In the genomic region with DNA sequence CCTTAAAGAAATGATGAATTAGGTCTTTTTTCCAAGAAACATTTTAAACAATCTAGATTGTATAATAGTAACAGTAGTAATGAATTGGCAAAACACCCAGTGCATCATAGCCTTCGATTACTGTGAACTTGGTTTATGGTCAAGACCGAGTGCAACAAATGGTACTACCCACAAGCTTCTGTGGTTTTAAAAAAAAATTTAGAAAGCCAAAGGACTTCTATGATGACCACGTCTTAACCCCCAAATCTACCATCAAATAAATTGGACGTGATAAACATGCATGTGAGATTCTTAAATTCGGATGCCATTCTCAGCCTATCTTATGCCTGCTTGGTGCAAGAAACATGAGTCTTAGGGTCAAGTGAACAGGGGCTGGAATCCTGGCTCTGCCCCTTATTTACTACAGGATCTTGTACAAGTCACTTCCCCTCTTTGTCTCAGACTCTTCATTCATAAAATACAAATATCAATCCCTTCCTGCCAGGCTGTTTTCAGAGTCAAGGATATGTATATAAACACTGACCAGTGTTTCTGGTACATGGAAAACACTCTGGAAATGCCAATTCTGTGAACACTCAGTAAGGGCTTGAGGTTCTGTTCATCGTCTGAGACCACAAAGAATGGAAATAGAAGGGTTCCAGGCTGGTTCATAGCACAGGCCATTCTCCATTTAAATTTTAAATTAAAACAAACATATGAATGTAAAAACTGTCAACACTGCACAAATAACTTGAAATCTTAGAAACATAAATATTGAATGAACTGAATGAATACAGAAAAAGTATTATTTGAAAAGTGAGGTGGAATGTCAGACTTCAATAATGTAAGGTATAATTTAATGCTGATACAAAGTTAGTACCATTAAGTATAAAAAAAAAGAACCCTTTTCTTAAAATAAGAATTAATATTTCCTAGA, we compare ENCODE assay signal across 22 cellular contexts.
DNase-seq lines count a peak whose midpoint lies in the region; ATAC-seq and TF ChIP-seq lines count a peak whose summit lies in the region.
"Had no signal": no experiment of that assay in that cellular context is flagged by ENCODE, and none has a peak within 500 bp of the region (broad histone marks: within the 10 kb centered on the region; RNA-seq: fewer than 3 reads in every experiment).

No MANE protein-coding gene starts in this region.

- H3K9me3 ChIP-seq in SK-N-SH (no peaks in the 10 kb centered on the region), mesodermal cell (ENCODE audit: control insufficient read depth, low read length) (no peaks in the 10 kb centered on the region), transverse colon (no peaks in the 10 kb centered on the region)
- H3K9me3 ChIP-seq: gastroesophageal sphincter, left lung, mucosa of descending colon, pancreas had no signal

- H3F3A ChIP-seq in SK-N-SH (replicated peaks; ENCODE audit: insufficient read depth): peaks cover 54% of the 10 kb centered on the region

- POLR2A ChIA-PET in SK-N-SH (lab: Yijun Ruan, JAX) (no interaction called here), MCF 10A (lab: Yijun Ruan, JAX) (interaction anchor here (0.7 to 3.6 kb wide), 4 partner anchors 10 to 249 kb away, joined by 3 to 37 read pairs (median 4); no protein-coding TSS in a partner anchor)

- peaks cover 5% of the 10 kb centered on the region for H3K36me3 Mint-ChIP-seq in MCF 10A (ENCODE audit: insufficient read depth, unreplicated experiment)

- H3K4me3 ChIP-seq in SK-N-SH (ENCODE audit: low read depth in 2 of 2, low read length in 1 of 2) (no peak overlapping the region), astrocyte of the spinal cord (ENCODE audit: low read depth, low read length) (no peak overlapping the region), mesodermal cell (ENCODE audit: extremely low read depth, insufficient read depth, low read length, poor library complexity, severe bottlenecking) (no peak overlapping the region), transverse colon (no peak overlapping the region)
- H3K4me3 ChIP-seq: coronary artery, gastroesophageal sphincter, left lung, mucosa of descending colon, pancreas had no signal

- no TSS peak for BruUV-seq in MCF 10A (replicated peaks; lab: Mats Ljungman, UMichigan)

- no peak for TF ChIP-seq EP300 in SK-N-SH (IDR thresholded peaks at IDR 0.05; ENCODE audit: borderline replicate concordance in 1 of 2, low read depth in 1 of 2, low read length in 1 of 2)
- TF ChIP-seq EP300 in transverse colon (IDR thresholded peaks at IDR 0.05; ENCODE audit: low read depth): no peak

- H3K9me2 ChIP-seq in SK-N-SH: no peaks in the 10 kb centered on the region

- no peaks in the 10 kb centered on the region for H3K9me3 Mint-ChIP-seq in MCF 10A (ENCODE audit: unreplicated experiment)
- H3K9me3 Mint-ChIP-seq: activated CD4-positive, alpha-beta memory T cell treated with anti-CD3 and anti-CD28 coated beads, Interleukin-2, amount 10 ng/mL, durations not matched to agents 7 days and 5 days; activated naive CD4-positive, alpha-beta T cell treated with anti-CD3 and anti-CD28 coated beads, Interleukin-2, amount 50 U/mL, for 24 hours; activated T-cell treated with anti-CD3 and anti-CD28 coated beads, Interleukin-2, amount 50 U/mL, for 24 hours had no signal

- peak overlapping the region; percentile 64; the same call in 1 of the 2 replicates for H3K4me2 ChIP-seq in SK-N-SH

- no peak overlapping the region for H3K4me3 Mint-ChIP-seq in MCF 10A (ENCODE audit: unreplicated experiment)
- H3K4me3 Mint-ChIP-seq: activated CD4-positive, alpha-beta memory T cell treated with anti-CD3 and anti-CD28 coated beads, Interleukin-2, amount 10 ng/mL, durations not matched to agents 7 days and 5 days; activated naive CD4-positive, alpha-beta T cell treated with anti-CD3 and anti-CD28 coated beads, Interleukin-2, amount 50 U/mL, for 24 hours; activated T-cell treated with anti-CD3 and anti-CD28 coated beads, Interleukin-2, amount 50 U/mL, for 24 hours had no signal

- in situ Hi-C loops in astrocyte of the spinal cord (cut with HindIII; ENCODE audit: low sequenced_read_pairs) (no loop called here), transverse colon (cut with MboI; ENCODE audit: low pct_ligation_motif_present in 1 of 4, low pct_unique_long_range_greater_than_20kb in 1 of 4, low sequenced_read_pairs in 3 of 4) (no loop called here)

- peaks cover 89% of the 10 kb centered on the region for H3K79me2 ChIP-seq in SK-N-SH (ENCODE audit: insufficient read depth)

- no peak for DNase-seq in SK-N-SH
- DNase-seq in astrocyte of the spinal cord (ENCODE audit: low read depth, low spot score): peak; percentile 37
- no peak for DNase-seq in transverse colon
- DNase-seq in NCI-H1930 (lab: John Stamatoyannopoulos, UW): no peak
- DNase-seq in MCF 10A (ENCODE audit: unreplicated experiment): no peak
- no peak for DNase-seq in HuH-7.5 (ENCODE audit: low spot score)
- DNase-seq: activated CD4-positive, alpha-beta memory T cell treated with anti-CD3 and anti-CD28 coated beads, Interleukin-2, amount 10 ng/mL, durations not matched to agents 7 days and 5 days; activated T-cell treated with anti-CD3 and anti-CD28 coated beads, Interleukin-2, amount 50 U/mL, for 24 hours; left lung; mucosa of descending colon; NCI-H446 treated with DMSO at 0.1 percent for 48 hours; NK-92 treated with Interleukin-12 subunit alpha and Interleukin-12 subunit beta, amount 100 ng/mL, for 24 hours; pancreas; SHP77 treated with DMSO at 0.1 percent for 48 hours; stimulated activated CD4-positive, alpha-beta T cell treated with anti-CD3 and anti-CD28 coated beads, Interleukin-4, amount 100 ng/mL, for 24 hours; WERI-Rb-1 had no signal

- no peaks in the 10 kb centered on the region for H4K20me1 ChIP-seq in SK-N-SH (ENCODE audit: insufficient read depth)

- H3K9ac ChIP-seq in SK-N-SH: no peak overlapping the region

- H2AFZ ChIP-seq in SK-N-SH (ENCODE audit: low read depth): no peak overlapping the region

- WGBS in SK-N-SH (ENCODE audit: low lambda C conversion rate): 89% methylated on average over 6 of the region's 6 CpGs
- 86 to 93% methylated on average over 2 to 5 of the region's 6 CpGs for whole genome bisulfite sequencing in mesodermal cell (ENCODE audit: insufficient coverage in 2 of 2), 2 experiments
- WGBS in transverse colon (ENCODE audit: low coverage in 1 of 2), 2 donors: 79 to 84% methylated on average over 6 of the region's 6 CpGs

- no peak for TF ChIP-seq POLR2A in transverse colon (IDR thresholded peaks at IDR 0.05)

- no peak overlapping the region for H3K27ac Mint-ChIP-seq in MCF 10A (ENCODE audit: low read depth, unreplicated experiment)
- H3K27ac Mint-ChIP-seq: activated CD4-positive, alpha-beta memory T cell treated with anti-CD3 and anti-CD28 coated beads, Interleukin-2, amount 10 ng/mL, durations not matched to agents 7 days and 5 days; activated naive CD4-positive, alpha-beta T cell treated with anti-CD3 and anti-CD28 coated beads, Interleukin-2, amount 50 U/mL, for 24 hours; activated T-cell treated with anti-CD3 and anti-CD28 coated beads, Interleukin-2, amount 50 U/mL, for 24 hours had no signal

- TF ChIP-seq RAD21 in SK-N-SH (IDR thresholded peaks at IDR 0.05; ENCODE audit: low read length): no peak

- peaks cover 28 to 43% of the 10 kb centered on the region in 2 experiments; a peak in 3 of 4 replicates for H3K4me1 ChIP-seq in SK-N-SH (ENCODE audit: control insufficient read depth in 1 of 2, insufficient read depth in 2 of 2, low read depth in 1 of 2, low read length in 1 of 2)
- peaks cover 25% of the 10 kb centered on the region for H3K4me1 ChIP-seq in mesodermal cell (ENCODE audit: control insufficient read depth, insufficient read depth, low read length, poor library complexity, severe bottlenecking)
- H3K4me1 ChIP-seq in transverse colon: peaks cover 4 to 37% (median 16%) of the 10 kb centered on the region in 4 donors

- H3K27ac ChIP-seq in SK-N-SH (ENCODE audit: low read depth in 2 of 2, low read length in 1 of 2) (peak overlapping the region; percentile 43 to 78), mesodermal cell (ENCODE audit: low read depth, low read length, severe bottlenecking) (peak overlapping the region; percentile 65), transverse colon (no peak overlapping the region)
- H3K27ac ChIP-seq: 22Rv1, coronary artery, gastroesophageal sphincter, left lung, pancreas, WERI-Rb-1 had no signal

- H3K27me3 ChIP-seq in SK-N-SH (ENCODE audit: insufficient read depth) (no peaks in the 10 kb centered on the region), transverse colon (no peaks in the 10 kb centered on the region)
- H3K27me3 ChIP-seq: gastroesophageal sphincter, left lung, pancreas had no signal

- ATAC-seq in SK-N-SH treated with all-trans-retinoic acid at 6 μM for 48 hours: no peak
- ATAC-seq: gastroesophageal sphincter, left lung, mucosa of descending colon, pancreas had no signal

- H3K36me3 ChIP-seq in SK-N-SH (replicated peaks in 1 of 2; ENCODE audit: control insufficient read depth in 1 of 2, insufficient read depth in 2 of 2, low read length in 1 of 2): peaks cover 0 to 21% of the 10 kb centered on the region in 2 experiments
- peaks cover 46% of the 10 kb centered on the region for H3K36me3 ChIP-seq in mesodermal cell (ENCODE audit: control insufficient read depth, insufficient read depth, low read length)
- no peaks in the 10 kb centered on the region for H3K36me3 ChIP-seq in transverse colon
- H3K36me3 ChIP-seq: gastroesophageal sphincter, left lung, pancreas had no signal

- CTCF ChIA-PET in SK-N-SH (lab: Yijun Ruan, JAX): interaction anchor here (1.1 to 11.8 kb wide), 4 partner anchors 11 to 112 kb away, joined by 3 to 83 read pairs (median 9); no protein-coding TSS in a partner anchor
- CTCF ChIA-PET in MCF 10A (lab: Yijun Ruan, JAX): interaction anchor here (0.9 to 1.3 kb wide), 2 partner anchors 8 to 48 kb away, joined by 3 to 4 read pairs; no protein-coding TSS in a partner anchor

- intact Hi-C loops in transverse colon (cut with DNase I; ENCODE audit: low total_unique reads): no loop called here
- intact Hi-C loops in MCF 10A (cut with micrococcal nuclease): no loop called here

- TF ChIP-seq CTCF in SK-N-SH (IDR thresholded peaks at IDR 0.05) (no peak), astrocyte of the spinal cord (IDR thresholded peaks at IDR 0.05; ENCODE audit: low read depth, low read length) (no peak), transverse colon (IDR thresholded peaks at IDR 0.05) (no peak), MCF 10A (IDR thresholded peaks at IDR 0.05; ENCODE audit: unreplicated experiment) (no peak)

- peaks cover 6% of the 10 kb centered on the region for H3K4me1 Mint-ChIP-seq in MCF 10A (ENCODE audit: insufficient read depth, unreplicated experiment)

- no peaks in the 10 kb centered on the region for H3K27me3 Mint-ChIP-seq in MCF 10A (ENCODE audit: insufficient read depth, unreplicated experiment)

TF ChIP-seq in SK-N-SH, 30 proteins besides CTCF, POLR2A, EP300 and RAD21 (continues in another document):
- TF ChIP-seq TCF12 (IDR thresholded peaks at IDR 0.05): peak; percentile 43; the same call in 1 of the 2 replicates

Comparison
In these comparisons a context has a peak if more than half of its experiments do, and no peak if none do; other contexts are left out.
1. H3K27ac ChIP-seq: peak in SK-N-SH (2 of 2) and mesodermal cell (single experiment); none in transverse colon (0 of 4).